Comparison of ENCODE assay signal across 8 cellular contexts in the genomic region with DNA sequence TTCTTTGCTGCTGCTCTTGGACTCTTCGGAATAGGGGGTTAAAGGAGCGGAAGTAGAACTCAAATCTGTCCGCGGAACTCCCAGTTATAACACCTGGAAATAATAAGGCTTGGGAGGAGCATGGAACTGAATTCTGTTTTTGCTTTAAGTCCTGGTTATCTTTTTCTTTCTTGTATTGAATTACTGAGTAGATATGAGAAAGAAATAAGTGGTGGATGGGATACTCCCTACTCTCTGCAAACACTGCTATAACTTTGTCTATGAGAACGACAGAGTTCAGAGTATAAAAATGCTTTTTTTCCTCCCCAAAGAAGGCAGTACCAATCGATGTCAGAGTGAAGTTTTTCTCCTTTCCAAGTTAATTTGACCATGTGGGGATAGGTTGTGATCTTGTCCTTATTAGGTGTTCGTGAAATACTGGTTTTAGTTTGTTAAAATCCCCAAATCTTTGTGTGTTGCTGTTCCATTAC. TPM values are rescaled to one million over a fixed set of nuclear protein-coding genes. Genes with fewer than 3 reads are reported as not detected.
DNase-seq lines count a peak whose midpoint lies in the region; TF ChIP-seq lines count a peak whose summit lies in the region.

No MANE protein-coding gene starts in this region.

- H2AK5ac ChIP-seq in trophoblast cell (ENCODE audit: low read length): no peak overlapping the region

- H3K4me2 ChIP-seq in trophoblast cell (ENCODE audit: low read length): peak overlapping the region; percentile 100

- no peak overlapping the region for H4K91ac ChIP-seq in trophoblast cell (ENCODE audit: low read depth, low read length)

- peaks cover 0 to 3% of the 10 kb centered on the region in 2 experiments for H3K36me3 ChIP-seq in trophoblast cell (ENCODE audit: control insufficient read depth in 1 of 2, insufficient read depth in 2 of 2, low read length in 2 of 2)

- peaks cover 2% of the 10 kb centered on the region for H3K9me3 ChIP-seq in trophoblast cell (ENCODE audit: insufficient read depth, low read depth, low read length)

- no peak overlapping the region for H4K12ac ChIP-seq in trophoblast cell (ENCODE audit: low read depth, low read length)

- peaks cover 12% of the 10 kb centered on the region for H3K79me1 ChIP-seq in trophoblast cell (ENCODE audit: low read length)

- no peaks in the 10 kb centered on the region for H3K27me3 Mint-ChIP-seq in IgD-negative memory B cell

- peaks cover 17% of the 10 kb centered on the region for H3K79me2 ChIP-seq in trophoblast cell (ENCODE audit: control insufficient read depth, insufficient read depth, low read length, poor library complexity)

- no CpG with 5 or more reads among the region's 7 CpGs for WGBS in trophoblast cell (ENCODE audit: extremely low coverage, insufficient coverage, insufficient read length)

- peaks cover 0 to 4% (median 0%) of the 10 kb centered on the region in 3 donors for H3K9me3 Mint-ChIP-seq in IgD-negative memory B cell

- no peak overlapping the region for H4K8ac ChIP-seq in trophoblast cell (ENCODE audit: low read depth, low read length)

- no peak overlapping the region for H3K14ac ChIP-seq in trophoblast cell (ENCODE audit: low read length)

- H3K4me1 ChIP-seq in trophoblast cell (ENCODE audit: control insufficient read depth in 1 of 2, insufficient read depth in 2 of 2, low read length in 2 of 2): peaks cover 0 to 2% of the 10 kb centered on the region in 2 experiments

- peak overlapping the region; percentile 12 for H3K4ac ChIP-seq in trophoblast cell (ENCODE audit: low read depth, low read length)

- intact Hi-C loops in posterior cingulate gyrus (cut with DNase I): no loop called here

- peak overlapping the region; percentile 95 for H3K9ac ChIP-seq in trophoblast cell (ENCODE audit: low read length)

- no peak overlapping the region for H2AFZ ChIP-seq in trophoblast cell (ENCODE audit: insufficient read depth, low read length, poor library complexity)

- DNase-seq in DMS153 (lab: John Stamatoyannopoulos, UW) (peak; percentile 9), fibroblast of the aortic adventitia (ENCODE audit: low read depth) (peak; percentile 63), trophoblast cell (peak in 1 of 2 donors; percentile 46), posterior cingulate gyrus (no peak), superior temporal gyrus (ENCODE audit: extremely low spot score) (no peak)
- DNase-seq in activated CD8-positive, alpha-beta memory T cell treated with anti-CD3 and anti-CD28 coated beads, Interleukin-2, amount 50 U/mL, for 48 hours: no peak

- H3K4me3 ChIP-seq in WI38 (ENCODE audit: low read depth, low read length) (peak overlapping the region; percentile 94), fibroblast of the aortic adventitia (ENCODE audit: low read depth, low read length) (peak overlapping the region; percentile 67), trophoblast cell (ENCODE audit: low read depth, low read length) (peak overlapping the region; percentile 96)

- peak overlapping the region; percentile 87 for H3K27ac ChIP-seq in trophoblast cell (ENCODE audit: low read depth, low read length)

- TF ChIP-seq CTCF in WI38 (IDR thresholded peaks at IDR 0.05; ENCODE audit: low read depth, low read length) (no peak), fibroblast of the aortic adventitia (IDR thresholded peaks at IDR 0.05; ENCODE audit: insufficient read depth, low read length) (no peak)

- H2BK120ac ChIP-seq in trophoblast cell (ENCODE audit: insufficient read depth, low read length, poor library complexity): no peak overlapping the region

- no peak overlapping the region for H3K18ac ChIP-seq in trophoblast cell (ENCODE audit: low read length)

- H3K27ac Mint-ChIP-seq in IgD-negative memory B cell: peak overlapping the region; percentile 95 to 98 (median 96)

- H2BK12ac ChIP-seq in trophoblast cell (ENCODE audit: low read length): no peak overlapping the region

- peaks cover 38 to 57% (median 45%) of the 10 kb centered on the region in 3 donors for H3K4me1 Mint-ChIP-seq in IgD-negative memory B cell

- no peak overlapping the region for H3K23ac ChIP-seq in trophoblast cell (ENCODE audit: low read length)

- H3K27me3 ChIP-seq in trophoblast cell (ENCODE audit: insufficient read depth, low read length): no peaks in the 10 kb centered on the region

- H2BK5ac ChIP-seq in trophoblast cell (ENCODE audit: low read depth, low read length, poor library complexity): peak overlapping the region; percentile 80

- H3K36me3 Mint-ChIP-seq in IgD-negative memory B cell: peaks cover 7% of the 10 kb centered on the region

- H3K4me3 Mint-ChIP-seq in IgD-negative memory B cell: peak overlapping the region; percentile 98 to 100 (median 99)

RNA-seq across cellular contexts. Expression of a gene that starts 1.2 kb away (rescaled TPM):
- polyA plus RNA-seq in IgD-negative memory B cell: 9.5 TPM
- total RNA-seq in fibroblast of the aortic adventitia (ENCODE audit: low replicate concordance): 28.8 and 37.8 TPM in 2 replicates
- 16.3 and 16.6 TPM in 2 replicates for polyA plus RNA-seq in trophoblast cell (2013)

Comparison
In these comparisons a context has a peak if more than half of its experiments do, and no peak if none do; other contexts are left out.
1. DNase-seq: peak in DMS153 (single experiment) and fibroblast of the aortic adventitia (single experiment); none in posterior cingulate gyrus (0 of 10), activated CD8-positive, alpha-beta memory T cell treated with anti-CD3 and anti-CD28 coated beads, Interleukin-2, amount 50 U/mL, for 48 hours (single experiment) and superior temporal gyrus (single experiment).
2. Peak in every context shown above with its lines, with median percentiles within 50 percentile points of each other: H3K4me3 ChIP-seq.